In genomic region chr1:89842547-89843278, GRCh38 we compare ENCODE assay signal across 7 cellular contexts. TPM values are rescaled to one million over a fixed set of nuclear protein-coding genes. Genes with fewer than 3 reads are reported as not detected.
DNase-seq lines count a peak whose midpoint lies in the region; ATAC-seq and TF ChIP-seq lines count a peak whose summit lies in the region.

No MANE protein-coding gene starts in this region.

- DNase-seq in body of pancreas (no peak), left colon (peak in 1 of 2 donors; percentile 13), substantia nigra (lab: John Stamatoyannopoulos, UW) (peak in 1 of 49 donors; percentile 18)
- no peak for DNase-seq in effector CD4-positive, alpha-beta T cell

- no peaks in the 10 kb centered on the region for H3K9me3 ChIP-seq in body of pancreas

- WGBS in body of pancreas, 2 donors = 28 to 35% methylated on average over 9 of the region's 9 CpGs

- peaks cover 23 to 31% (median 30%) of the 10 kb centered on the region in 3 donors for H3K4me1 Mint-ChIP-seq in IgD-negative memory B cell

- peaks cover 24% of the 10 kb centered on the region for H3K4me1 ChIP-seq in body of pancreas

- H3K27ac ChIP-seq in body of pancreas (peak overlapping the region; percentile 60 to 84 (median 80)), substantia nigra (ENCODE audit: low read depth, low read length, poor library complexity, severe bottlenecking) (peak overlapping the region; percentile 86)

- no peaks in the 10 kb centered on the region for H3K27me3 Mint-ChIP-seq in IgD-negative memory B cell

- H3K27me3 ChIP-seq in body of pancreas = no peaks in the 10 kb centered on the region

- peak overlapping the region; percentile 39 to 68 (median 68) for H3K27ac Mint-ChIP-seq in IgD-negative memory B cell

- no peaks in the 10 kb centered on the region for H3K36me3 Mint-ChIP-seq in IgD-negative memory B cell

- ATAC-seq in GM18498 (IDR thresholded peaks at IDR 0.05; ENCODE audit: unreplicated experiment) (peak; percentile 55), GM21717 (IDR thresholded peaks at IDR 0.05; ENCODE audit: unreplicated experiment) (peak; percentile 49), body of pancreas (peak; percentile 42), left colon (peak; percentile 45)

- intact Hi-C loops in body of pancreas (cut with DNase I) (no loop called here), left colon (cut with DNase I, micrococcal nuclease) (no loop called here)

- peak overlapping the region; percentile 45 to 48 for H3K4me3 ChIP-seq in body of pancreas

- TF ChIP-seq CTCF in body of pancreas (IDR thresholded peaks at IDR 0.05) = no peak

- peak overlapping the region; percentile 89 to 97 (median 94) for H3K4me3 Mint-ChIP-seq in IgD-negative memory B cell

- no peaks in the 10 kb centered on the region for H3K9me3 Mint-ChIP-seq in IgD-negative memory B cell

- no peaks in the 10 kb centered on the region for H3K36me3 ChIP-seq in body of pancreas (replicated peaks in 1 of 2; ENCODE audit: insufficient read depth in 1 of 2, low read depth in 2 of 2)

- TF ChIP-seq POLR2A in body of pancreas (IDR thresholded peaks at IDR 0.05) = no peak

RNA-seq across cellular contexts. Expression of gene LRRC8D, which starts 21.9 kb away (rescaled TPM):
- polyA plus RNA-seq in IgD-negative memory B cell = 31.7 TPM
- total RNA-seq in body of pancreas (10 to 100 TPM in 1 of 2 donors, 1 to 10 TPM in 1; 7.6 to 13.0 TPM), left colon (10 to 100 TPM; 36.6 to 48.0 TPM)
